ENCODE assay signal across 29 cellular contexts in the genomic region with DNA sequence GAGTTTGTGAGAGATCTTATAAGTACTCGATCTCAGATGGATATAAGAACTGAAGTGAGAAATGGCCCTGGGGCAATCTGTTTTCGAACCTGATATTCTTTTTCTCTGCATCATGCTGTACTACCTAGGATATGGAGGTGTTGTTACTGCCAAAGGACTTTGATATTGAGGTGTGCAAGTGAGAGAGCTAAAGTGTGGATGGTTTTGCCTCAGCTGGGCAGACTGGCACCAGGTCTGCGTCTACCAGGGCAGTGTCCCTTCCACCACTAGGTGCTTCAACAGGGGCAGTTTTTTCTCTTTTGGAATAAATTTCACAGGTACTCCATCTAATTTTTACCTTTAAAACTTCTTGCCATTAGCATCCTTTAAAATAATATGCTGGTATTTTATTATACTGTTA. TPM values are rescaled to one million over a fixed set of nuclear protein-coding genes. Genes with fewer than 3 reads are reported as not detected.
"Had no signal": no experiment of that assay in that cellular context is flagged by ENCODE, and none has a peak within 500 bp of the region (broad histone marks: within the 10 kb centered on the region; RNA-seq: fewer than 3 reads in every experiment).

No MANE protein-coding gene starts in this region.

- H3K27ac ChIP-seq: ascending aorta, breast epithelium, cardiac muscle cell, colonic mucosa had no signal

- H3K4me3 ChIP-seq: ascending aorta, breast epithelium, cardiac muscle cell, colonic mucosa had no signal

- H3K36me3 ChIP-seq: ascending aorta, breast epithelium, cardiac muscle cell, colonic mucosa had no signal

- H3K36me3 Mint-ChIP-seq: activated CD4-positive, alpha-beta memory T cell treated with anti-CD3 and anti-CD28 coated beads for 36 hours; activated CD8-positive, alpha-beta memory T cell treated with anti-CD3 and anti-CD28 coated beads, Interleukin-2, amount 10 ng/mL, durations not matched to agents 7 days and 5 days; activated naive CD8-positive, alpha-beta T cell treated with anti-CD3 and anti-CD28 coated beads for 36 hours; brain had no signal

- H3K27me3 ChIP-seq: ascending aorta, breast epithelium, cardiac muscle cell, colonic mucosa had no signal

- DNase-seq: activated CD4-positive, alpha-beta memory T cell treated with anti-CD3 and anti-CD28 coated beads for 36 hours; activated CD4-positive, alpha-beta T cell treated with anti-CD3 and anti-CD28 coated beads for 36 hours; activated CD4-positive, alpha-beta T cell treated with anti-CD3 and anti-CD28 coated beads, Interleukin-2, amount 10 ng/mL, durations not matched to agents 24 days and 14 days; activated CD4-positive, CD25-positive, alpha-beta regulatory T cell; activated CD4-positive, CD25-positive, alpha-beta regulatory T cell treated with anti-CD3 and anti-CD28 coated beads, Interleukin-2, amount 50 U/mL, for 72 hours; activated CD8-positive, alpha-beta memory T cell treated with anti-CD3 and anti-CD28 coated beads, Interleukin-2, amount 10 ng/mL, durations not matched to agents 7 days and 5 days; activated CD8-positive, alpha-beta memory T cell treated with anti-CD3 and anti-CD28 coated beads, Interleukin-2, amount 50 U/mL, for 4 hours; activated CD8-positive, alpha-beta T cell treated with anti-CD3 and anti-CD28 coated beads, Interleukin-2, amount 10 ng/mL, durations not matched to agents 7 days and 5 days; activated effector memory CD4-positive, alpha-beta T cell treated with anti-CD3 and anti-CD28 coated beads, Interleukin-2, amount 50 U/mL, for 16 hours; activated naive CD4-positive, alpha-beta T cell treated with anti-CD3 and anti-CD28 coated beads for 36 hours; activated naive CD8-positive, alpha-beta T cell treated with anti-CD3 and anti-CD28 coated beads for 36 hours; activated naive CD8-positive, alpha-beta T cell treated with anti-CD3 and anti-CD28 coated beads, Interleukin-2, amount 50 U/mL, for 24 hours; activated T-cell treated with anti-CD3 and anti-CD28 coated beads, Interleukin-2, amount 50 U/mL, for 1 hour; activated T-cell treated with anti-CD3 and anti-CD28 coated beads, Interleukin-2, amount 50 U/mL, for 48 hours; central memory CD4-positive, alpha-beta T cell; cerebellar nuclear complex; colonic mucosa; effector CD8-positive, alpha-beta T cell; foreskin fibroblast; head of caudate nucleus; T-helper 2 cell had no signal

- H3K9me3 Mint-ChIP-seq: activated CD4-positive, alpha-beta memory T cell treated with anti-CD3 and anti-CD28 coated beads for 36 hours; activated CD4-positive, alpha-beta T cell treated with anti-CD3 and anti-CD28 coated beads, Interleukin-2, amount 10 ng/mL, durations not matched to agents 24 days and 14 days; activated naive CD4-positive, alpha-beta T cell treated with anti-CD3 and anti-CD28 coated beads for 36 hours; activated naive CD4-positive, alpha-beta T cell treated with anti-CD3 and anti-CD28 coated beads, Interleukin-2, amount 50 U/mL, for 24 hours; activated naive CD8-positive, alpha-beta T cell treated with anti-CD3 and anti-CD28 coated beads for 36 hours; activated naive CD8-positive, alpha-beta T cell treated with anti-CD3 and anti-CD28 coated beads, Interleukin-2, amount 50 U/mL, for 24 hours; activated T-helper 1 cell treated with anti-CD3 and anti-CD28 coated beads, Interleukin-12 subunit alpha, Interleukin-12 subunit beta, Interleukin-2, Interleukin-4 antibody, amounts not matched to agents 30 ng/mL and 10 ng/mL and 1 ng/mL, durations not matched to agents 14 hours and 24 hours and 36 hours; activated T-helper 2 cell treated with anti-CD3 and anti-CD28 coated beads, Interferon-gamma antibody, Interleukin-2, Interleukin-4, amounts not matched to agents 10 μg/mL and 5 μg/mL and 100 μg/mL, durations not matched to agents 14 hours and 24 hours and 36 hours; brain had no signal

- H3K9me3 ChIP-seq: ascending aorta, breast epithelium, colonic mucosa had no signal

- H3K4me1 ChIP-seq: ascending aorta, breast epithelium, colonic mucosa had no signal

- H3K4me1 Mint-ChIP-seq: activated CD4-positive, alpha-beta T cell treated with anti-CD3 and anti-CD28 coated beads, Interleukin-2, amount 10 ng/mL, durations not matched to agents 24 days and 14 days; activated CD8-positive, alpha-beta memory T cell treated with anti-CD3 and anti-CD28 coated beads, Interleukin-2, amount 10 ng/mL, durations not matched to agents 7 days and 5 days had no signal

- ATAC-seq: activated CD4-positive, alpha-beta T cell treated with anti-CD3 and anti-CD28 coated beads for 36 hours; activated CD8-positive, alpha-beta memory T cell treated with anti-CD3 and anti-CD28 coated beads, Interleukin-2, amount 10 ng/mL, durations not matched to agents 7 days and 5 days; activated CD8-positive, alpha-beta T cell treated with anti-CD3 and anti-CD28 coated beads, Interleukin-2, amount 10 ng/mL, durations not matched to agents 7 days and 5 days; esophagus mucosa had no signal

- H3K4me3 Mint-ChIP-seq: activated CD4-positive, alpha-beta memory T cell treated with anti-CD3 and anti-CD28 coated beads for 36 hours; activated CD4-positive, alpha-beta T cell treated with anti-CD3 and anti-CD28 coated beads for 36 hours; activated CD4-positive, alpha-beta T cell treated with anti-CD3 and anti-CD28 coated beads, Interleukin-2, amount 10 ng/mL, durations not matched to agents 24 days and 14 days; activated CD8-positive, alpha-beta memory T cell treated with anti-CD3 and anti-CD28 coated beads, Interleukin-2, amount 10 ng/mL, durations not matched to agents 7 days and 5 days; activated CD8-positive, alpha-beta T cell treated with anti-CD3 and anti-CD28 coated beads, Interleukin-2, amount 10 ng/mL, durations not matched to agents 7 days and 5 days; activated naive CD4-positive, alpha-beta T cell treated with anti-CD3 and anti-CD28 coated beads for 36 hours; activated naive CD4-positive, alpha-beta T cell treated with anti-CD3 and anti-CD28 coated beads, Interleukin-2, amount 50 U/mL, for 24 hours; activated naive CD8-positive, alpha-beta T cell treated with anti-CD3 and anti-CD28 coated beads for 36 hours; activated naive CD8-positive, alpha-beta T cell treated with anti-CD3 and anti-CD28 coated beads, Interleukin-2, amount 50 U/mL, for 24 hours; activated T-helper 1 cell treated with anti-CD3 and anti-CD28 coated beads, Interleukin-12 subunit alpha, Interleukin-12 subunit beta, Interleukin-2, Interleukin-4 antibody, amounts not matched to agents 30 ng/mL and 10 ng/mL and 1 ng/mL, durations not matched to agents 14 hours and 24 hours and 36 hours; brain had no signal

- H3K27me3 Mint-ChIP-seq: activated CD4-positive, alpha-beta T cell treated with anti-CD3 and anti-CD28 coated beads for 36 hours; activated naive CD8-positive, alpha-beta T cell treated with anti-CD3 and anti-CD28 coated beads for 36 hours; activated naive CD8-positive, alpha-beta T cell treated with anti-CD3 and anti-CD28 coated beads, Interleukin-2, amount 50 U/mL, for 24 hours; brain had no signal

- H3K27ac Mint-ChIP-seq: activated CD4-positive, alpha-beta memory T cell treated with anti-CD3 and anti-CD28 coated beads for 36 hours; activated CD4-positive, alpha-beta T cell treated with anti-CD3 and anti-CD28 coated beads for 36 hours; activated CD4-positive, alpha-beta T cell treated with anti-CD3 and anti-CD28 coated beads, Interleukin-2, amount 10 ng/mL, durations not matched to agents 24 days and 14 days; activated CD8-positive, alpha-beta memory T cell treated with anti-CD3 and anti-CD28 coated beads, Interleukin-2, amount 10 ng/mL, durations not matched to agents 7 days and 5 days; activated CD8-positive, alpha-beta T cell treated with anti-CD3 and anti-CD28 coated beads, Interleukin-2, amount 10 ng/mL, durations not matched to agents 7 days and 5 days; activated naive CD4-positive, alpha-beta T cell treated with anti-CD3 and anti-CD28 coated beads for 36 hours; activated naive CD4-positive, alpha-beta T cell treated with anti-CD3 and anti-CD28 coated beads, Interleukin-2, amount 50 U/mL, for 24 hours; activated naive CD8-positive, alpha-beta T cell treated with anti-CD3 and anti-CD28 coated beads for 36 hours; activated naive CD8-positive, alpha-beta T cell treated with anti-CD3 and anti-CD28 coated beads, Interleukin-2, amount 50 U/mL, for 24 hours; activated T-helper 1 cell treated with anti-CD3 and anti-CD28 coated beads, Interleukin-12 subunit alpha, Interleukin-12 subunit beta, Interleukin-2, Interleukin-4 antibody, amounts not matched to agents 30 ng/mL and 10 ng/mL and 1 ng/mL, durations not matched to agents 14 hours and 24 hours and 36 hours; activated T-helper 2 cell treated with anti-CD3 and anti-CD28 coated beads, Interferon-gamma antibody, Interleukin-2, Interleukin-4, amounts not matched to agents 10 μg/mL and 5 μg/mL and 100 μg/mL, durations not matched to agents 14 hours and 24 hours and 36 hours; brain had no signal

RNA-seq across cellular contexts. Expression of a gene that starts 35.0 kb away (rescaled TPM):
- total RNA-seq: activated CD4-positive, alpha-beta T cell treated with anti-CD3 and anti-CD28 coated beads, Interleukin-2, amount 10 ng/mL, durations not matched to agents 24 days and 14 days; activated T-helper 1 cell treated with anti-CD3 and anti-CD28 coated beads, Interleukin-12 subunit alpha, Interleukin-12 subunit beta, Interleukin-2, Interleukin-4 antibody, amounts not matched to agents 30 ng/mL and 10 ng/mL and 1 ng/mL, durations not matched to agents 14 hours and 24 hours and 36 hours had no signal
